In genomic region chr22:46588279-46589140, GRCh38 we compare ENCODE assay signal across 14 cellular contexts. TPM values are rescaled to one million over a fixed set of nuclear protein-coding genes. Genes with fewer than 3 reads are reported as not detected.
DNase-seq lines count a peak whose midpoint lies in the region; ATAC-seq and TF ChIP-seq lines count a peak whose summit lies in the region.
"Had no signal": no experiment of that assay in that cellular context is flagged by ENCODE, and none has a peak within 500 bp of the region (broad histone marks: within the 10 kb centered on the region; RNA-seq: fewer than 3 reads in every experiment).

No MANE protein-coding gene starts in this region.

- TF ChIP-seq EP300 in gastroesophageal sphincter (IDR thresholded peaks at IDR 0.05) = no peak

- no peak for ATAC-seq in CD4-positive, CD25-positive, alpha-beta regulatory T cell (ENCODE audit: low read depth in 2 of 2)
- ATAC-seq in gastroesophageal sphincter = no peak

- no peaks in the 10 kb centered on the region for H3K27me3 Mint-ChIP-seq in CD4-positive, CD25-positive, alpha-beta regulatory T cell
- no peaks in the 10 kb centered on the region for H3K27me3 Mint-ChIP-seq in dendritic cell treated with granulocyte-macrophage colony-stimulating factor and Interleukin-4, amounts not matched to agents 40 ng/mL and 50 ng/mL, for 4 days
- H3K27me3 Mint-ChIP-seq in nephron progenitor cell (ENCODE audit: low read depth, poor library complexity) = peaks cover 23% of the 10 kb centered on the region

- no CpG with 5 or more reads among the region's 29 CpGs for WGBS in gastroesophageal sphincter (ENCODE audit: low coverage in 1 of 2), 2 donors

- peak overlapping the region in 1 of 3 donors; percentile 94 for H3K27ac Mint-ChIP-seq in CD4-positive, CD25-positive, alpha-beta regulatory T cell
- peak overlapping the region; percentile 90 for H3K27ac Mint-ChIP-seq in dendritic cell treated with granulocyte-macrophage colony-stimulating factor and Interleukin-4, amounts not matched to agents 40 ng/mL and 50 ng/mL, for 4 days
- no peak overlapping the region for H3K27ac Mint-ChIP-seq in nephron progenitor cell

- H3K27me3 ChIP-seq in CD4-positive, CD25-positive, alpha-beta regulatory T cell (ENCODE audit: control insufficient read depth, insufficient read depth, low read length) = no peaks in the 10 kb centered on the region
- H3K27me3 ChIP-seq in gastroesophageal sphincter = no peaks in the 10 kb centered on the region

- H3K36me3 ChIP-seq in CD4-positive, CD25-positive, alpha-beta regulatory T cell (ENCODE audit: control insufficient read depth, insufficient read depth, low read length) = no peaks in the 10 kb centered on the region
- no peaks in the 10 kb centered on the region for H3K36me3 ChIP-seq in gastroesophageal sphincter

- TF ChIP-seq POLR2A in gastroesophageal sphincter (IDR thresholded peaks at IDR 0.05) = no peak

- TF ChIP-seq CTCF in gastroesophageal sphincter (IDR thresholded peaks at IDR 0.05) (no peak), nephron progenitor cell (IDR thresholded peaks at IDR 0.05) (no peak)

- peak overlapping the region in 2 of 4 donors; percentile 68 to 75 for H3K4me3 Mint-ChIP-seq in CD4-positive, CD25-positive, alpha-beta regulatory T cell
- peak overlapping the region; percentile 72 for H3K4me3 Mint-ChIP-seq in dendritic cell treated with granulocyte-macrophage colony-stimulating factor and Interleukin-4, amounts not matched to agents 40 ng/mL and 50 ng/mL, for 4 days
- H3K4me3 Mint-ChIP-seq in nephron progenitor cell = no peak overlapping the region

- intact Hi-C loops in dendritic cell treated with granulocyte-macrophage colony-stimulating factor and Interleukin-4, amounts not matched to agents 40 ng/mL and 50 ng/mL, for 4 days (cut with micrococcal nuclease) = loop anchor here (10.0 kb wide), 1 partner anchor 146 kb away; the partner anchor contains the start of gene CERK

- H3K27ac ChIP-seq in CD4-positive, CD25-positive, alpha-beta regulatory T cell (ENCODE audit: insufficient read depth, low read length, poor library complexity, severe bottlenecking) = peak overlapping the region; percentile 41
- no peak overlapping the region for H3K27ac ChIP-seq in gastroesophageal sphincter

- DNase-seq in CD4-positive, CD25-positive, alpha-beta regulatory T cell = no peak
- DNase-seq in HUDEP-2 (lab: John Stamatoyannopoulos, UW; ENCODE audit: unreplicated experiment in 76 of 76) (peak in 74 of 76 experiments; percentile 51 to 92 (median 78)), midbrain (lab: John Stamatoyannopoulos, UW) (peak; percentile 24), NCI-H1048 (lab: John Stamatoyannopoulos, UW) (no peak), nephron progenitor cell (no peak), putamen (ENCODE audit: low spot score) (no peak)
- DNase-seq: AML-193; amniotic stem cell; NCI-H2171; OCI-M1; stimulated activated CD4-positive, alpha-beta T cell treated with anti-CD3 and anti-CD28 coated beads, Interleukin-4, amount 100 ng/mL, for 1 hour had no signal

- no peaks in the 10 kb centered on the region for H3K36me3 Mint-ChIP-seq in CD4-positive, CD25-positive, alpha-beta regulatory T cell
- H3K36me3 Mint-ChIP-seq in dendritic cell treated with granulocyte-macrophage colony-stimulating factor and Interleukin-4, amounts not matched to agents 40 ng/mL and 50 ng/mL, for 4 days (ENCODE audit: low read depth) = peaks cover 52% of the 10 kb centered on the region
- peaks cover 9% of the 10 kb centered on the region for H3K36me3 Mint-ChIP-seq in nephron progenitor cell (ENCODE audit: low read depth)

- no peaks in the 10 kb centered on the region for H3K9me3 ChIP-seq in CD4-positive, CD25-positive, alpha-beta regulatory T cell (ENCODE audit: control insufficient read depth in 2 of 2, low read length in 2 of 2)
- H3K9me3 ChIP-seq in gastroesophageal sphincter = no peaks in the 10 kb centered on the region

- H3K4me1 ChIP-seq in CD4-positive, CD25-positive, alpha-beta regulatory T cell (ENCODE audit: control insufficient read depth, insufficient read depth, low read length, poor library complexity, severe bottlenecking) = peaks cover 31% of the 10 kb centered on the region
- H3K4me1 ChIP-seq in gastroesophageal sphincter = peaks cover 0 to 59% (median 15%) of the 10 kb centered on the region in 3 donors

- peaks cover 6 to 44% (median 26%) of the 10 kb centered on the region in 4 donors for H3K4me1 Mint-ChIP-seq in CD4-positive, CD25-positive, alpha-beta regulatory T cell
- peaks cover 100% of the 10 kb centered on the region for H3K4me1 Mint-ChIP-seq in dendritic cell treated with granulocyte-macrophage colony-stimulating factor and Interleukin-4, amounts not matched to agents 40 ng/mL and 50 ng/mL, for 4 days (ENCODE audit: low read depth)
- H3K4me1 Mint-ChIP-seq in nephron progenitor cell = peaks cover 74% of the 10 kb centered on the region

- no peak overlapping the region for H3K4me3 ChIP-seq in CD4-positive, CD25-positive, alpha-beta regulatory T cell (ENCODE audit: low read depth, low read length)
- H3K4me3 ChIP-seq in gastroesophageal sphincter = no peak overlapping the region
- H3K4me3 ChIP-seq: lung had no signal

- H3K9me3 Mint-ChIP-seq in CD4-positive, CD25-positive, alpha-beta regulatory T cell = no peaks in the 10 kb centered on the region
- H3K9me3 Mint-ChIP-seq in dendritic cell treated with granulocyte-macrophage colony-stimulating factor and Interleukin-4, amounts not matched to agents 40 ng/mL and 50 ng/mL, for 4 days = no peaks in the 10 kb centered on the region
- no peaks in the 10 kb centered on the region for H3K9me3 Mint-ChIP-seq in nephron progenitor cell

RNA-seq across cellular contexts. Expression of gene GRAMD4, which starts 31.7 kb away (rescaled TPM):
- total RNA-seq in CD4-positive, CD25-positive, alpha-beta regulatory T cell = 43.6 TPM
- 1 to 10 TPM; 7.0 to 9.8 (median 7.3) TPM for polyA plus RNA-seq in CD4-positive, CD25-positive, alpha-beta regulatory T cell
- 10 to 100 TPM; 10.8 to 53.3 (median 33.2) TPM for total RNA-seq in gastroesophageal sphincter

RNA-seq across cellular contexts. Expression of gene CELSR1, which starts 51.1 kb away (rescaled TPM):
- 0.76 TPM for total RNA-seq in CD4-positive, CD25-positive, alpha-beta regulatory T cell
- polyA plus RNA-seq in CD4-positive, CD25-positive, alpha-beta regulatory T cell = 1 to 10 TPM in 1 of 4 donors, under 1 TPM in 2, not detected in 1; 0.10 to 1.4 (median 0.14) TPM
- 1 to 10 TPM; 1.7 to 4.8 (median 4.3) TPM for total RNA-seq in gastroesophageal sphincter

Comparison
In these comparisons a context has a peak if more than half of its experiments do, and no peak if none do; other contexts are left out.
1. DNase-seq: peak in HUDEP-2 (74 of 76) and midbrain (single experiment); none in CD4-positive, CD25-positive, alpha-beta regulatory T cell (0 of 3), NCI-H1048 (single experiment), nephron progenitor cell (single experiment) and putamen (single experiment).